Comparison of ENCODE assay signal across 17 cellular contexts in genomic region chr17:77504652-77505459, GRCh38.
"Had no signal": no experiment of that assay in that cellular context is flagged by ENCODE, and none has a peak within 500 bp of the region (broad histone marks: within the 10 kb centered on the region; RNA-seq: fewer than 3 reads in every experiment).

No MANE protein-coding gene starts in this region.

- H3K9me3 ChIP-seq: tibial artery had no signal

- ATAC-seq: activated CD4-positive, alpha-beta T cell treated with anti-CD3 and anti-CD28 coated beads for 36 hours; activated CD8-positive, alpha-beta T cell treated with anti-CD3 and anti-CD28 coated beads, Interleukin-2, amount 10 ng/mL, durations not matched to agents 7 days and 5 days; left colon; stimulated activated effector memory CD8-positive, alpha-beta T cell treated with anti-CD3 and anti-CD28 coated beads, Interleukin-12 subunit alpha, Interleukin-12 subunit beta, amount 100 ng/mL, for 72 hours had no signal

- H3K4me3 ChIP-seq: cardiac muscle cell, tibial artery had no signal

- H3K36me3 Mint-ChIP-seq: stimulated activated effector memory CD8-positive, alpha-beta T cell treated with anti-CD3 and anti-CD28 coated beads, Interleukin-12 subunit alpha, Interleukin-12 subunit beta, amount 100 ng/mL, for 72 hours had no signal

- H3K9ac ChIP-seq: parathyroid adenoma had no signal

- H3K27ac Mint-ChIP-seq: activated CD4-positive, alpha-beta T cell treated with anti-CD3 and anti-CD28 coated beads for 36 hours; activated CD8-positive, alpha-beta T cell treated with anti-CD3 and anti-CD28 coated beads, Interleukin-2, amount 10 ng/mL, durations not matched to agents 7 days and 5 days; nephron; T-helper 2 cell treated with Interferon-gamma antibody and Interleukin-4, amounts not matched to agents 5 μg/mL and 100 μg/mL, for 36 hours had no signal

- H3K4me3 Mint-ChIP-seq: activated CD4-positive, alpha-beta T cell treated with anti-CD3 and anti-CD28 coated beads for 36 hours; activated CD8-positive, alpha-beta T cell treated with anti-CD3 and anti-CD28 coated beads, Interleukin-2, amount 10 ng/mL, durations not matched to agents 7 days and 5 days; nephron; stimulated activated effector memory CD8-positive, alpha-beta T cell treated with anti-CD3 and anti-CD28 coated beads, Interleukin-12 subunit alpha, Interleukin-12 subunit beta, amount 100 ng/mL, for 72 hours; T-helper 2 cell treated with Interferon-gamma antibody and Interleukin-4, amounts not matched to agents 5 μg/mL and 100 μg/mL, for 36 hours had no signal

- DNase-seq: activated CD4-positive, alpha-beta T cell treated with anti-CD3 and anti-CD28 coated beads for 36 hours; activated CD8-positive, alpha-beta T cell treated with anti-CD3 and anti-CD28 coated beads, Interleukin-2, amount 10 ng/mL, durations not matched to agents 7 days and 5 days; activated effector memory CD4-positive, alpha-beta T cell treated with Interleukin-2 at 50 U/mL for 16 hours; effector memory CD4-positive, alpha-beta T cell; erythroblast; left colon; mammary epithelial cell; retina; SIG-M5; small intestine; SW 1271 had no signal

- H3K36me3 ChIP-seq: cardiac muscle cell had no signal

- H3K27me3 ChIP-seq: cardiac muscle cell, tibial artery had no signal

- H3K9me3 Mint-ChIP-seq: nephron; stimulated activated effector memory CD8-positive, alpha-beta T cell treated with anti-CD3 and anti-CD28 coated beads, Interleukin-12 subunit alpha, Interleukin-12 subunit beta, amount 100 ng/mL, for 72 hours; T-helper 2 cell treated with Interferon-gamma antibody and Interleukin-4, amounts not matched to agents 5 μg/mL and 100 μg/mL, for 36 hours had no signal

- FAIRE-seq: small intestine had no signal

- H3K27me3 Mint-ChIP-seq: activated CD4-positive, alpha-beta T cell treated with anti-CD3 and anti-CD28 coated beads for 36 hours had no signal

- H3K4me1 Mint-ChIP-seq: activated CD4-positive, alpha-beta T cell treated with anti-CD3 and anti-CD28 coated beads for 36 hours; nephron; stimulated activated effector memory CD8-positive, alpha-beta T cell treated with anti-CD3 and anti-CD28 coated beads, Interleukin-12 subunit alpha, Interleukin-12 subunit beta, amount 100 ng/mL, for 72 hours had no signal

- H3K27ac ChIP-seq: cardiac muscle cell, parathyroid adenoma, tibial artery had no signal

- H3K4me1 ChIP-seq: parathyroid adenoma, tibial artery had no signal
